In genomic region chr18:50203801-50204604, GRCh38 we compare ENCODE assay signal across 8 cellular contexts.
A peak's percentile ranks its signal among the peaks of the same experiment; 100 is the strongest.
DNase-seq lines count a peak whose midpoint lies in the region; ATAC-seq, FAIRE-seq and TF ChIP-seq lines count a peak whose summit lies in the region.

No MANE protein-coding gene starts in this region.

- peaks cover 10% of the 10 kb centered on the region in 2 donors for H3K9me3 Mint-ChIP-seq in stimulated activated naive B cell treated with anti-CD40 and anti-IgM and Interleukin-4, amounts not matched to agents 10 μg/mL and 1 μg/mL and 100 μg/mL, for 72 hours

- peaks cover 44 to 59% of the 10 kb centered on the region in 2 donors for H3K27me3 Mint-ChIP-seq in stimulated activated naive B cell treated with anti-CD40 and anti-IgM and Interleukin-4, amounts not matched to agents 10 μg/mL and 1 μg/mL and 100 μg/mL, for 72 hours

- H3K27ac Mint-ChIP-seq in stimulated activated naive B cell treated with anti-CD40 and anti-IgM and Interleukin-4, amounts not matched to agents 10 μg/mL and 1 μg/mL and 100 μg/mL, for 72 hours = no peak overlapping the region

- in situ Hi-C loops in astrocyte of the spinal cord (cut with HindIII; ENCODE audit: low sequenced_read_pairs) = no loop called here

- H3K36me3 Mint-ChIP-seq in stimulated activated naive B cell treated with anti-CD40 and anti-IgM and Interleukin-4, amounts not matched to agents 10 μg/mL and 1 μg/mL and 100 μg/mL, for 72 hours = peaks cover 0 to 4% of the 10 kb centered on the region in 2 donors

- ATAC-seq in stimulated activated naive B cell treated with anti-CD40 and anti-IgM and Interleukin-4, amounts not matched to agents 10 μg/mL and 1 μg/mL and 100 μg/mL, for 72 hours (replicated peaks) = peak; percentile 20 to 31

- FAIRE-seq in RCC 7860 (lab: Jason Lieb, UNC) = no peak

- peaks cover 7 to 11% of the 10 kb centered on the region in 2 donors for H3K4me1 Mint-ChIP-seq in stimulated activated naive B cell treated with anti-CD40 and anti-IgM and Interleukin-4, amounts not matched to agents 10 μg/mL and 1 μg/mL and 100 μg/mL, for 72 hours

- TF ChIP-seq CTCF in GM12875 (IDR thresholded peaks at IDR 0.05; ENCODE audit: borderline replicate concordance, insufficient read depth, low read depth, low read length) (peak; percentile 43; the same call in 1 of the 2 replicates), astrocyte of the spinal cord (IDR thresholded peaks at IDR 0.05; ENCODE audit: low read depth, low read length) (peak; percentile 69)

- peak overlapping the region in 1 of 2 donors; percentile 15 for H3K4me3 Mint-ChIP-seq in stimulated activated naive B cell treated with anti-CD40 and anti-IgM and Interleukin-4, amounts not matched to agents 10 μg/mL and 1 μg/mL and 100 μg/mL, for 72 hours

- peak; percentile 47 for DNase-seq in AG08395 (ENCODE audit: low spot score)
- peak; percentile 85 for DNase-seq in NCI-H2171 treated with DMSO at 0.1 percent for 48 hours (lab: John Stamatoyannopoulos, UW)
- peak; percentile 36 for DNase-seq in astrocyte of the spinal cord (ENCODE audit: low read depth, low spot score)
- peak; percentile 86 for DNase-seq in iPS-NIHi11 (ENCODE audit: low spot score)
- DNase-seq in stimulated activated naive B cell treated with anti-CD40 and anti-IgM and Interleukin-4, amounts not matched to agents 10 μg/mL and 1 μg/mL and 100 μg/mL, for 72 hours = no peak
- no peak for DNase-seq in RCC 7860 (ENCODE audit: low spot score)
- no peak for DNase-seq in stimulated activated naive CD4-positive, alpha-beta T cell treated with Interleukin-2 at 50 U/mL for 16 hours (lab: John Stamatoyannopoulos, UW)

- H3K4me3 ChIP-seq in GM12875 (ENCODE audit: low read depth, low read length) (no peak overlapping the region), astrocyte of the spinal cord (ENCODE audit: low read depth, low read length) (no peak overlapping the region)

Comparison
In these comparisons a context has a peak if more than half of its experiments do, and no peak if none do; other contexts are left out.
1. DNase-seq: peak in AG08395 (single experiment), NCI-H2171 treated with DMSO at 0.1 percent for 48 hours (single experiment), astrocyte of the spinal cord (single experiment) and iPS-NIHi11 (single experiment); none in stimulated activated naive B cell treated with anti-CD40 and anti-IgM and Interleukin-4, amounts not matched to agents 10 μg/mL and 1 μg/mL and 100 μg/mL, for 72 hours (single experiment), RCC 7860 (single experiment) and stimulated activated naive CD4-positive, alpha-beta T cell treated with Interleukin-2 at 50 U/mL for 16 hours (single experiment).